Comparison of ENCODE assay signal across 8 cellular contexts in the genomic region with DNA sequence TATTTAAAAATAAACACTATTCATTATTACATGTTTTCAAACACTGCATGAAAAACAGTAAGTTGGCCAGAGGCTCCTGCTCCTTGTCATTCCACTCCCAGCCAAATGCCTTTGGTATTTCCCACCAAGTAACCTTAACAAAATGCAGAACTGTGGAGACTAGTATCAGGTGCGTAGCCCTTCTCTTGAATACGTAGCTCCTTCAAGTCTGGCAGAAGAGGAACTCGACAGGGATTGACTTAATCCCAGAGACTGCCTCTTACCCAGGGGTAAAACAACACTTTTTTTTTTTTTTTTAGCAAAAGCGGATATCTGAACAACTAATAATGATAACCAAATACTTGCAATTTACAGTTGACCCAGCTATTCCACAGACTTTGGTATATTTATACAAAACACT.
DNase-seq lines count a peak whose midpoint lies in the region; ATAC-seq and TF ChIP-seq lines count a peak whose summit lies in the region.

No MANE protein-coding gene starts in this region.

- H3K27ac Mint-ChIP-seq in stimulated activated naive B cell treated with anti-CD40 and anti-IgM and Interleukin-4, amounts not matched to agents 10 μg/mL and 1 μg/mL and 100 μg/mL, for 72 hours, result no peak overlapping the region

- no CpG with 5 or more reads among the region's 4 CpGs for WGBS in iPS DF 6.9 (ENCODE audit: insufficient coverage, insufficient read length)

- peak overlapping the region; percentile 78 for H3K4me3 ChIP-seq in WI38 (ENCODE audit: low read depth, low read length)
- H3K4me3 ChIP-seq in iPS DF 6.9 (ENCODE audit: low read length), result peak overlapping the region; percentile 97; the same call in 1 of the 2 replicates

- peak; percentile 31 for DNase-seq in NOMO-1 treated with DMSO at 0.1 percent for 48 hours (lab: John Stamatoyannopoulos, UW; ENCODE audit: unreplicated experiment)
- no peak for DNase-seq in NOMO-1 treated with dmso at 0.1 percent for 144 hours (lab: John Stamatoyannopoulos, UW; ENCODE audit: unreplicated experiment)
- no peak for DNase-seq in iPS DF 6.9 (ENCODE audit: low read depth, low spot score)
- no peak for DNase-seq in stimulated activated naive B cell treated with anti-CD40 and anti-IgM and Interleukin-4, amounts not matched to agents 10 μg/mL and 1 μg/mL and 100 μg/mL, for 72 hours
- DNase-seq in 8988T, result no peak

- H3K9me3 ChIP-seq in iPS DF 6.9 (ENCODE audit: control insufficient read depth, insufficient read depth, low read length), result no peaks in the 10 kb centered on the region

- no peaks in the 10 kb centered on the region; the same call in 1 of the 2 replicates for H3K36me3 ChIP-seq in iPS DF 6.9 (ENCODE audit: control insufficient read depth, insufficient read depth, low read length)

- peaks cover 25 to 35% of the 10 kb centered on the region in 2 donors for H3K36me3 Mint-ChIP-seq in stimulated activated naive B cell treated with anti-CD40 and anti-IgM and Interleukin-4, amounts not matched to agents 10 μg/mL and 1 μg/mL and 100 μg/mL, for 72 hours

- no peak for TF ChIP-seq CTCF in WI38 (IDR thresholded peaks at IDR 0.05; ENCODE audit: low read depth, low read length)

- peaks cover 0 to 4% of the 10 kb centered on the region in 2 donors for H3K9me3 Mint-ChIP-seq in stimulated activated naive B cell treated with anti-CD40 and anti-IgM and Interleukin-4, amounts not matched to agents 10 μg/mL and 1 μg/mL and 100 μg/mL, for 72 hours

- H3K27me3 Mint-ChIP-seq in stimulated activated naive B cell treated with anti-CD40 and anti-IgM and Interleukin-4, amounts not matched to agents 10 μg/mL and 1 μg/mL and 100 μg/mL, for 72 hours, result peaks cover under 1 to 1% of the 10 kb centered on the region in 2 donors

- no peak for ATAC-seq in stimulated activated naive B cell treated with anti-CD40 and anti-IgM and Interleukin-4, amounts not matched to agents 10 μg/mL and 1 μg/mL and 100 μg/mL, for 72 hours (replicated peaks)
- ATAC-seq in GM18868 (IDR thresholded peaks at IDR 0.05; ENCODE audit: unreplicated experiment), result no peak
- no peak for ATAC-seq in GM21447 (IDR thresholded peaks at IDR 0.05; ENCODE audit: unreplicated experiment)

- H3K27ac ChIP-seq in iPS DF 6.9 (ENCODE audit: low read length), result no peak overlapping the region

- H3K27me3 ChIP-seq in iPS DF 6.9 (ENCODE audit: control insufficient read depth, insufficient read depth, low read length), result no peaks in the 10 kb centered on the region

- no peaks in the 10 kb centered on the region for H3K4me1 ChIP-seq in iPS DF 6.9 (ENCODE audit: control insufficient read depth, insufficient read depth, low read length)

- H3K4me1 Mint-ChIP-seq in stimulated activated naive B cell treated with anti-CD40 and anti-IgM and Interleukin-4, amounts not matched to agents 10 μg/mL and 1 μg/mL and 100 μg/mL, for 72 hours, result peaks cover 3 to 22% of the 10 kb centered on the region in 2 donors

- H3K4me3 Mint-ChIP-seq in stimulated activated naive B cell treated with anti-CD40 and anti-IgM and Interleukin-4, amounts not matched to agents 10 μg/mL and 1 μg/mL and 100 μg/mL, for 72 hours, result peak overlapping the region; percentile 96 to 97
